In genomic region chr2:189658808-189659207, GRCh38 we compare ENCODE assay signal across 14 cellular contexts. TPM values are rescaled to one million over a fixed set of nuclear protein-coding genes. Genes with fewer than 3 reads are reported as not detected.
DNase-seq lines count a peak whose midpoint lies in the region; ATAC-seq and TF ChIP-seq lines count a peak whose summit lies in the region.
"Had no signal": no experiment of that assay in that cellular context is flagged by ENCODE, and none has a peak within 500 bp of the region (broad histone marks: within the 10 kb centered on the region; RNA-seq: fewer than 3 reads in every experiment).

No MANE protein-coding gene starts in this region.

- no peak overlapping the region for H3K27ac ChIP-seq in OCI-LY3 (ENCODE audit: low read length)
- H3K27ac ChIP-seq in thoracic aorta: peak overlapping the region; percentile 2 to 65
- H3K27ac ChIP-seq in tibial nerve: peak overlapping the region in 1 of 4 donors; percentile 21
- H3K27ac ChIP-seq: breast epithelium, esophagus muscularis mucosa had no signal

- H3K36me3 ChIP-seq in OCI-LY3 (replicated peaks; ENCODE audit: low read depth, low read length): no peaks in the 10 kb centered on the region
- H3K36me3 ChIP-seq in thoracic aorta: no peaks in the 10 kb centered on the region
- H3K36me3 ChIP-seq in tibial nerve: no peaks in the 10 kb centered on the region
- H3K36me3 ChIP-seq: breast epithelium, esophagus muscularis mucosa had no signal

- DNase-seq in cardiac septum (ENCODE audit: low spot score) (peak; percentile 78), Right ventricle myocardium inferior (ENCODE audit: missing footprints) (no peak), thoracic aorta (ENCODE audit: low spot score) (no peak), tibial nerve (ENCODE audit: low spot score in 2 of 2) (no peak), dermis blood vessel endothelial cell (no peak), mesenteric fat pad (ENCODE audit: low spot score) (no peak)
- no peak for DNase-seq in effector memory CD8-positive, alpha-beta T cell
- DNase-seq: activated CD8-positive, alpha-beta memory T cell treated with anti-CD3 and anti-CD28 coated beads, Interleukin-2, amount 50 U/mL, for 48 hours; GF-D8; NCI-H1436 had no signal

- no peak overlapping the region for H3K9ac ChIP-seq in OCI-LY3 (ENCODE audit: low read length)

- intact Hi-C loops in cardiac septum (cut with DNase I) (no loop called here), Right ventricle myocardium inferior (cut with DNase I) (no loop called here)

- H3K27me3 Mint-ChIP-seq in effector memory CD8-positive, alpha-beta T cell: no peaks in the 10 kb centered on the region

- peaks cover 21% of the 10 kb centered on the region for H3K79me2 ChIP-seq in OCI-LY3 (ENCODE audit: low read length)

- 62 to 74% methylated on average over 5 of the region's 5 CpGs for WGBS in tibial nerve, 2 donors

- ATAC-seq in Right ventricle myocardium inferior (no peak), thoracic aorta (ENCODE audit: insufficient number of reproducible peaks, low FRiP score, low read depth) (no peak)
- ATAC-seq in effector memory CD8-positive, alpha-beta T cell (replicated peaks): no peak
- ATAC-seq: sciatic nerve had no signal

- no peaks in the 10 kb centered on the region for H3K27me3 ChIP-seq in OCI-LY3 (ENCODE audit: low read depth, low read length)
- no peaks in the 10 kb centered on the region for H3K27me3 ChIP-seq in thoracic aorta (replicated peaks; ENCODE audit: insufficient read depth)
- H3K27me3 ChIP-seq in tibial nerve: no peaks in the 10 kb centered on the region
- H3K27me3 ChIP-seq: breast epithelium, esophagus muscularis mucosa had no signal

- H3K4me1 ChIP-seq in OCI-LY3 (ENCODE audit: low read length): peaks cover 23% of the 10 kb centered on the region
- H3K4me1 ChIP-seq in thoracic aorta (ENCODE audit: control insufficient read depth in 1 of 2, low read depth in 2 of 2): peaks cover 14 to 39% of the 10 kb centered on the region in 2 donors
- H3K4me1 ChIP-seq in tibial nerve: peaks cover 0 to 23% (median 11%) of the 10 kb centered on the region in 4 donors

- H3K27ac Mint-ChIP-seq in effector memory CD8-positive, alpha-beta T cell: peak overlapping the region; percentile 91 to 94

- H3K4me1 Mint-ChIP-seq in effector memory CD8-positive, alpha-beta T cell (ENCODE audit: low read depth in 2 of 2): peaks cover 24 to 30% of the 10 kb centered on the region in 2 donors

- H3K4me3 ChIP-seq in OCI-LY3 (ENCODE audit: low read length) (no peak overlapping the region), thoracic aorta (no peak overlapping the region), tibial nerve (no peak overlapping the region)
- H3K4me3 ChIP-seq: breast epithelium, esophagus muscularis mucosa had no signal

- TF ChIP-seq CTCF in OCI-LY3 (IDR thresholded peaks at IDR 0.05; ENCODE audit: low read depth, low read length): no peak
- TF ChIP-seq CTCF in thoracic aorta (IDR thresholded peaks at IDR 0.05): no peak
- no peak for TF ChIP-seq CTCF in tibial nerve (IDR thresholded peaks at IDR 0.05)

- no peaks in the 10 kb centered on the region for H3K9me3 Mint-ChIP-seq in effector memory CD8-positive, alpha-beta T cell

- H3K4me3 Mint-ChIP-seq in effector memory CD8-positive, alpha-beta T cell: peak overlapping the region; percentile 66 to 69

- peak overlapping the region; percentile 42 for H3K4me2 ChIP-seq in OCI-LY3 (ENCODE audit: low read length)

- H3K9me3 ChIP-seq in OCI-LY3 (ENCODE audit: insufficient read depth, low read length) (no peaks in the 10 kb centered on the region), thoracic aorta (no peaks in the 10 kb centered on the region), tibial nerve (no peaks in the 10 kb centered on the region)
- H3K9me3 ChIP-seq: breast epithelium, esophagus muscularis mucosa had no signal

- no peaks in the 10 kb centered on the region for H4K20me1 ChIP-seq in OCI-LY3 (ENCODE audit: insufficient read depth, low read length)

- peak overlapping the region; percentile 64 for H2AFZ ChIP-seq in OCI-LY3 (ENCODE audit: low read depth, low read length)

- peaks cover 5% of the 10 kb centered on the region for H3K36me3 Mint-ChIP-seq in effector memory CD8-positive, alpha-beta T cell (ENCODE audit: insufficient read depth)

- no peak for TF ChIP-seq EP300 in tibial nerve (IDR thresholded peaks at IDR 0.05)

- no peak for TF ChIP-seq POLR2A in tibial nerve (IDR thresholded peaks at IDR 0.05)

RNA-seq across cellular contexts. Expression of gene ASNSD1, which starts 2.5 kb away (rescaled TPM):
- total RNA-seq in cardiac septum: 27.7 TPM
- 35.2 TPM for total RNA-seq in Right ventricle myocardium inferior
- 10 to 100 TPM; 48.2 to 59.3 TPM for total RNA-seq in thoracic aorta
- 10 to 100 TPM; 42.6 to 66.6 (median 53.4) TPM for total RNA-seq in tibial nerve
- total RNA-seq in dermis blood vessel endothelial cell: 73.2 and 75.4 TPM in 2 replicates
- total RNA-seq in mesenteric fat pad: 36.5 TPM

RNA-seq across cellular contexts. Expression of gene ANKAR, which starts 15.7 kb away (rescaled TPM):
- total RNA-seq in cardiac septum: 10.3 TPM
- total RNA-seq in Right ventricle myocardium inferior: 6.0 TPM
- 10 to 100 TPM; 15.8 to 31.5 TPM for total RNA-seq in thoracic aorta
- total RNA-seq in tibial nerve: 10 to 100 TPM; 14.9 to 38.8 (median 27.8) TPM
- 4.8 and 6.8 TPM in 2 replicates for total RNA-seq in dermis blood vessel endothelial cell
- total RNA-seq in mesenteric fat pad: 6.6 TPM
